Comparison of ENCODE assay signal across 8 cellular contexts in the genomic region with DNA sequence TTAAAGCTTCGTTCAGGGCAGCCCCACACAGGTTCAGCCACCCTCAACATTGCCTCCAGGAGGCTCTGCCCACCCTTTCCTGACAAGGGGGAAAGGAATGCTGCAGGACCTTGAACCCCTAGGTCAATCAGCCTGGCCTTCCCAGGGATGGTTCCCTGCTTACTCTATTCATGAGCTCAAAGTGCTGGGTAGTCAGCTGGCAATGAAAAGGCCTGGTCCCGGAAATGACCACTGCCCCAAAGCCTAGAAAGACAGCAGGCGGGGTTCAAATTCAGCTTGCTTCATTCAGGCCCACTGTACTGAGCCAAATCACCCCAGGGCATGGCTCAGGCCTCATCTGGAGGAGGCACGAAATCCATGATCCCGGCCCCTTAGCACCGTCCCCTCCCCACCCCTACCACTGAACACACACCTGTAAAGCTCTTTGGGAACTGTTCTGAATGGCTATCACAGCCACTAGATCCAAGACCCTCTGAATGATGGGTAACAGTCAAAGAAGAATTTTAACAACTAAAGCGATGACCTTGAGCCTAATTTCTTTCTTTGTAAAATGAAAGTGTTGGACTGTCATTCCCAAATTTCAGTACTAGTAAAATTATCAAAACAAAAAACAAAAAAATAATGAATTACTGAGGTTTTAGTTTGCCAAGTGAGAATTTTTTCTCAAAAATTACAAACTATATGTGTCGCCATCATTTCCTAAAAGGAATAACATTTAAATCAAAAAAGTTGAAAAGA. TPM values are rescaled to one million over a fixed set of nuclear protein-coding genes. Genes with fewer than 3 reads are reported as not detected.
A peak's percentile ranks its signal among the peaks of the same experiment; 100 is the strongest.
DNase-seq lines count a peak whose midpoint lies in the region; ATAC-seq and TF ChIP-seq lines count a peak whose summit lies in the region.

No MANE protein-coding gene starts in this region.

- no peaks in the 10 kb centered on the region for H3K27me3 Mint-ChIP-seq in activated naive CD4-positive, alpha-beta T cell treated with anti-CD3 and anti-CD28 coated beads for 36 hours (ENCODE audit: low read depth)
- no peaks in the 10 kb centered on the region for H3K27me3 Mint-ChIP-seq in activated T-helper 17 cell treated with anti-CD3 and anti-CD28 coated beads, Interleukin-2, amount 50 U/mL, for 72 hours

- H3K27me3 ChIP-seq in heart right ventricle, result no peaks in the 10 kb centered on the region

- no peaks in the 10 kb centered on the region for H3K9me3 ChIP-seq in heart right ventricle

- H3K4me3 Mint-ChIP-seq in activated naive CD4-positive, alpha-beta T cell treated with anti-CD3 and anti-CD28 coated beads for 36 hours, result peak overlapping the region; percentile 92
- H3K4me3 Mint-ChIP-seq in activated T-helper 17 cell treated with anti-CD3 and anti-CD28 coated beads, Interleukin-2, amount 50 U/mL, for 72 hours, result peak overlapping the region; percentile 81

- peaks cover 35% of the 10 kb centered on the region for H3K4me1 Mint-ChIP-seq in activated naive CD4-positive, alpha-beta T cell treated with anti-CD3 and anti-CD28 coated beads for 36 hours (ENCODE audit: low read depth)
- peaks cover 20% of the 10 kb centered on the region for H3K4me1 Mint-ChIP-seq in activated T-helper 17 cell treated with anti-CD3 and anti-CD28 coated beads, Interleukin-2, amount 50 U/mL, for 72 hours

- TF ChIP-seq CTCF in heart right ventricle (IDR thresholded peaks at IDR 0.05), result no peak
- TF ChIP-seq CTCF in retinal pigment epithelial cell (conservative IDR thresholded peaks at IDR 0.05; ENCODE audit: low read depth, low read length), result no peak

- peaks cover 5% of the 10 kb centered on the region for H3K36me3 Mint-ChIP-seq in activated naive CD4-positive, alpha-beta T cell treated with anti-CD3 and anti-CD28 coated beads for 36 hours (ENCODE audit: low read depth)
- no peaks in the 10 kb centered on the region for H3K36me3 Mint-ChIP-seq in activated T-helper 17 cell treated with anti-CD3 and anti-CD28 coated beads, Interleukin-2, amount 50 U/mL, for 72 hours (ENCODE audit: low read depth)

- peaks cover 14 to 51% (median 34%) of the 10 kb centered on the region in 9 donors for H3K4me1 ChIP-seq in heart right ventricle

- peak overlapping the region; percentile 87 to 95 (median 91) for H3K27ac ChIP-seq in heart right ventricle

- no peaks in the 10 kb centered on the region for H3K9me3 Mint-ChIP-seq in activated naive CD4-positive, alpha-beta T cell treated with anti-CD3 and anti-CD28 coated beads for 36 hours
- H3K9me3 Mint-ChIP-seq in activated T-helper 17 cell treated with anti-CD3 and anti-CD28 coated beads, Interleukin-2, amount 50 U/mL, for 72 hours, result no peaks in the 10 kb centered on the region

- CTCF ChIA-PET in activated naive CD4-positive, alpha-beta T cell treated with anti-CD3 and anti-CD28 coated beads for 36 hours (lab: Charles Lee), result no interaction called here

- H3K27ac Mint-ChIP-seq in activated naive CD4-positive, alpha-beta T cell treated with anti-CD3 and anti-CD28 coated beads for 36 hours, result peak overlapping the region; percentile 91
- peak overlapping the region; percentile 91 for H3K27ac Mint-ChIP-seq in activated T-helper 17 cell treated with anti-CD3 and anti-CD28 coated beads, Interleukin-2, amount 50 U/mL, for 72 hours

- DNase-seq in activated naive CD4-positive, alpha-beta T cell treated with anti-CD3 and anti-CD28 coated beads for 36 hours, result no peak
- DNase-seq in activated naive CD4-positive, alpha-beta T cell treated with anti-CD3 and anti-CD28 coated beads, Interleukin-2, amount 50 U/mL, for 16 hours, result no peak
- DNase-seq in heart right ventricle, result no peak
- DNase-seq in retinal pigment epithelial cell (ENCODE audit: low read depth), result no peak
- no peak for DNase-seq in MV-4-11 (lab: John Stamatoyannopoulos, UW)

- peaks cover 0 to 3% (median 0%) of the 10 kb centered on the region in 9 donors for H3K36me3 ChIP-seq in heart right ventricle

- H3K4me3 ChIP-seq in heart right ventricle, result peak overlapping the region; percentile 66 to 87 (median 76)
- H3K4me3 ChIP-seq in retinal pigment epithelial cell (ENCODE audit: low read length), result peak overlapping the region; percentile 75

- intact Hi-C loops in activated naive CD4-positive, alpha-beta T cell treated with anti-CD3 and anti-CD28 coated beads for 36 hours (cut with micrococcal nuclease), result no loop called here
- intact Hi-C loops in heart right ventricle (cut with DNase I), result no loop called here

- 34 to 35% methylated on average over 8 of the region's 8 CpGs for WGBS in heart right ventricle, 2 donors

- no peak for ATAC-seq in activated T-helper 17 cell treated with anti-CD3 and anti-CD28 coated beads, Interleukin-2, amount 50 U/mL, for 72 hours (replicated peaks)
- peak in 7 of 8 donors; percentile 13 to 57 (median 39) for ATAC-seq in heart right ventricle
- no peak for ATAC-seq in GM21390 (IDR thresholded peaks at IDR 0.05; ENCODE audit: unreplicated experiment)
- ATAC-seq in HG03280 (IDR thresholded peaks at IDR 0.05; ENCODE audit: unreplicated experiment), result no peak

RNA-seq across cellular contexts. Expression of a gene that starts 1.0 kb away (rescaled TPM):
- 10 to 100 TPM; 21.5 to 23.9 TPM for total RNA-seq in activated naive CD4-positive, alpha-beta T cell treated with anti-CD3 and anti-CD28 coated beads for 36 hours
- total RNA-seq in activated T-helper 17 cell treated with anti-CD3 and anti-CD28 coated beads, Interleukin-2, amount 50 U/mL, for 72 hours, result 10 to 100 TPM; 19.0 to 27.5 TPM
- total RNA-seq in heart right ventricle, result 10 to 100 TPM; 34.6 to 46.3 (median 40.0) TPM
- polyA plus RNA-seq in heart right ventricle, result 10 to 100 TPM; 14.1 to 33.1 TPM

RNA-seq across cellular contexts. Expression of a gene that starts 20.9 kb away (rescaled TPM):
- total RNA-seq in activated naive CD4-positive, alpha-beta T cell treated with anti-CD3 and anti-CD28 coated beads for 36 hours, result 10 to 100 TPM; 11.4 to 12.8 TPM
- 1 to 10 TPM; 3.0 to 8.3 TPM for total RNA-seq in activated T-helper 17 cell treated with anti-CD3 and anti-CD28 coated beads, Interleukin-2, amount 50 U/mL, for 72 hours
- 10 to 100 TPM; 34.4 to 56.1 (median 44.6) TPM for total RNA-seq in heart right ventricle
- 10 to 100 TPM; 26.2 to 35.6 TPM for polyA plus RNA-seq in heart right ventricle

RNA-seq across cellular contexts. Expression of a gene that starts 36.1 kb away (rescaled TPM):
- 100 to 1,000 TPM; 153 TPM for total RNA-seq in activated naive CD4-positive, alpha-beta T cell treated with anti-CD3 and anti-CD28 coated beads for 36 hours
- 100 to 1,000 TPM in 1 of 2 donors, 10 to 100 TPM in 1; 68.0 to 113 TPM for total RNA-seq in activated T-helper 17 cell treated with anti-CD3 and anti-CD28 coated beads, Interleukin-2, amount 50 U/mL, for 72 hours
- 100 to 1,000 TPM; 124 to 197 (median 154) TPM for total RNA-seq in heart right ventricle
- 100 to 1,000 TPM; 164 to 227 TPM for polyA plus RNA-seq in heart right ventricle

Comparison
In these comparisons a context has a peak if more than half of its experiments do, and no peak if none do; other contexts are left out.
1. ATAC-seq: peak in heart right ventricle (7 of 8); none in activated T-helper 17 cell treated with anti-CD3 and anti-CD28 coated beads, Interleukin-2, amount 50 U/mL, for 72 hours (single experiment), GM21390 (single experiment) and HG03280 (single experiment).